Comparison of ENCODE assay signal across 16 cellular contexts in the genomic region with DNA sequence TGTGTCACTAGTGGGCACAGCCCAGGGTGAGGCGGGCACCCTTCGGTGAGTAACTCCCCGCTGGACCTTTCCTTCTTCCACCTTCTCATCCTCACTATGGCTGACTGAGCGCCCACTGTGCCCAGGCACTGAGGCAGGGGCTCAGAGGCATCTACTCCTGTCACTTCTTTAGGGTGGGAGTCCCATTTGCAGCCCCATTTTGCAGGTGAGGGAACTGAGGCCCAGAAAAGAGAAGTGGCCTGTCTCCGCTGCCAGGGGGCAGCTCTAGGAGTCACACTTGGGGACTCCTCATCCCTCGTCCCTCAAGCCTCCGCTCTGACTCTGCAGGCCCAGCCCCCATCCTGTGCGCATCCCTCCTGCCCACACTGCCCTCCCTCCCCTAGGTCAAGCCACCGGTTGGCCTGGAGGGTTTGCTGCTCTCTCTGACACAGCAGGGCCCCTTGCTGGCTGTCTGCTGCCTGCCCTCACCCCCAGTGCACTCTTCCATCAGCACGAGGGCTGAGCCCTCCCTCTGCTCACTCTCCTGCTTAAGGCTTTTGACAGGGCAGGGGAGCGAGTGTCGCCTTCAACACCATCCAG.
DNase-seq lines count a peak whose midpoint lies in the region; ATAC-seq, FAIRE-seq and TF ChIP-seq lines count a peak whose summit lies in the region.
"Had no signal": no experiment of that assay in that cellular context is flagged by ENCODE, and none has a peak within 500 bp of the region (broad histone marks: within the 10 kb centered on the region; RNA-seq: fewer than 3 reads in every experiment).

No MANE protein-coding gene starts in this region.

- intact Hi-C loops in HepG2 (cut with micrococcal nuclease; ENCODE audit: unreplicated experiment): no loop called here
- intact Hi-C loops in right lobe of liver (cut with DNase I): loop anchor here in 1 of 2 donors (5.0 kb wide), 1 partner anchor 89 kb away; no protein-coding TSS in a partner anchor

- DNase-seq in HepG2 (ENCODE audit: low spot score) (no peak), right lobe of liver (no peak), WTC11 (ENCODE audit: low spot score) (no peak), iPS-NIHi7 (ENCODE audit: extremely low spot score) (peak; percentile 44), mesothelial cell of epicardium (ENCODE audit: low spot score in 2 of 2, unreplicated experiment in 2 of 2) (no peak), dedifferentiated amniotic fluid mesenchymal stem cell (ENCODE audit: extremely low spot score) (no peak)
- DNase-seq: 8988T; Calu3; CD4-positive, alpha-beta memory T cell; DMS79 treated with DMSO at 0.1 percent for 48 hours; HFFc6 had no signal

- TF ChIP-seq POLR2A in HepG2 (IDR thresholded peaks at IDR 0.05; ENCODE audit: insufficient read depth in 1 of 2, low read depth in 2 of 2, low read length in 2 of 2) (no peak), right lobe of liver (IDR thresholded peaks at IDR 0.05) (no peak)

- H3K9me3 ChIP-seq in HepG2 (ENCODE audit: low read length) (no peaks in the 10 kb centered on the region), right lobe of liver (no peaks in the 10 kb centered on the region)
- H3K9me3 ChIP-seq: BLaER1 had no signal

- no peak for FAIRE-seq in HepG2 (lab: Jason Lieb, UNC)
- FAIRE-seq: GM12878 had no signal

- TF ChIP-seq EP300 in HepG2 (IDR thresholded peaks at IDR 0.05; ENCODE audit: low read depth in 2 of 2, low read length in 2 of 2) (no peak), HepG2 (CRISPR knock-in tag; IDR thresholded peaks at IDR 0.05; ENCODE audit: borderline replicate concordance) (no peak)

- no peak overlapping the region for H3K9ac ChIP-seq in HepG2 (ENCODE audit: insufficient read depth, low read depth, low read length)
- H3K9ac ChIP-seq: BLaER1 had no signal

- H3K36me3 ChIP-seq in HepG2 (replicated peaks in 1 of 2; ENCODE audit: control insufficient read depth in 1 of 2, insufficient read depth in 2 of 2, low read length in 2 of 2) (no peaks in the 10 kb centered on the region), right lobe of liver (no peaks in the 10 kb centered on the region)
- H3K36me3 ChIP-seq: BLaER1 had no signal

- H3K9me3 Mint-ChIP-seq in WTC11 (no peaks in the 10 kb centered on the region), mesothelial cell of epicardium (no peaks in the 10 kb centered on the region)
- H3K9me3 Mint-ChIP-seq: CD14-positive monocyte; CD4-positive, alpha-beta memory T cell; HFFc6 had no signal

- TF ChIP-seq CTCF in HepG2 (CRISPR knock-in tag; IDR thresholded peaks at IDR 0.05) (no peak), right lobe of liver (IDR thresholded peaks at IDR 0.05) (no peak), WTC11 (IDR thresholded peaks at IDR 0.05) (no peak), mesothelial cell of epicardium (IDR thresholded peaks at IDR 0.05; ENCODE audit: unreplicated experiment) (no peak)

- H4K20me1 ChIP-seq in HepG2 (ENCODE audit: insufficient read depth, low read length): no peaks in the 10 kb centered on the region
- H4K20me1 ChIP-seq: BLaER1 had no signal

- H3K4me1 ChIP-seq in HepG2 (ENCODE audit: insufficient read depth, low read length): peaks cover 6% of the 10 kb centered on the region
- H3K4me1 ChIP-seq in right lobe of liver: no peaks in the 10 kb centered on the region

- H3K27ac Mint-ChIP-seq in WTC11: no peak overlapping the region
- H3K27ac Mint-ChIP-seq in mesothelial cell of epicardium: no peak overlapping the region
- H3K27ac Mint-ChIP-seq: CD14-positive monocyte; CD4-positive, alpha-beta memory T cell; HFFc6 had no signal

- H3K27me3 ChIP-seq in HepG2 (ENCODE audit: control insufficient read depth in 1 of 2, insufficient read depth in 2 of 2, low read length in 2 of 2): peaks cover 17 to 64% of the 10 kb centered on the region in 2 experiments
- H3K27me3 ChIP-seq in right lobe of liver: no peaks in the 10 kb centered on the region
- H3K27me3 ChIP-seq: BLaER1 had no signal

- H3K4me1 Mint-ChIP-seq in WTC11: peaks cover 21% of the 10 kb centered on the region
- H3K4me1 Mint-ChIP-seq in mesothelial cell of epicardium: peaks cover 2% of the 10 kb centered on the region
- H3K4me1 Mint-ChIP-seq: CD4-positive, alpha-beta memory T cell had no signal

- H3K36me3 Mint-ChIP-seq in WTC11 (no peaks in the 10 kb centered on the region), mesothelial cell of epicardium (no peaks in the 10 kb centered on the region)
- H3K36me3 Mint-ChIP-seq: CD14-positive monocyte; CD4-positive, alpha-beta memory T cell had no signal

- WGBS in HepG2 (ENCODE audit: low lambda C conversion rate): 59% methylated on average over 12 of the region's 12 CpGs
- 87% methylated on average over 5 of the region's 12 CpGs for WGBS in right lobe of liver (ENCODE audit: insufficient coverage, low coverage, low lambda C conversion rate, missing lambda C conversion rate)

- no TSS peak for BruUV-seq in HepG2 (replicated peaks; lab: Mats Ljungman, UMichigan)

- TF ChIP-seq RAD21 in HepG2 (CRISPR knock-in tag; IDR thresholded peaks at IDR 0.05): no peak

- no peaks in the 10 kb centered on the region for H3K79me2 ChIP-seq in HepG2 (ENCODE audit: insufficient read depth, low read length)

- H3K27me3 Mint-ChIP-seq in WTC11 (ENCODE audit: low read depth) (no peaks in the 10 kb centered on the region; the same call in 1 of the 2 replicates), mesothelial cell of epicardium (ENCODE audit: low read depth) (peaks cover 20% of the 10 kb centered on the region)

- H3K27ac ChIP-seq in HepG2 (ENCODE audit: extremely low read length, insufficient read depth, low read length): no peak overlapping the region
- H3K27ac ChIP-seq in right lobe of liver: no peak overlapping the region
- H3K27ac ChIP-seq: BLaER1 had no signal

- H3K4me3 ChIP-seq in HepG2 (replicated peaks in 1 of 3; ENCODE audit: insufficient read depth in 1 of 3, low read depth in 2 of 3, low read length in 3 of 3) (no peak overlapping the region), right lobe of liver (no peak overlapping the region)
- H3K4me3 ChIP-seq: BLaER1, GM12878 had no signal

- no peak overlapping the region for H2AFZ ChIP-seq in HepG2 (ENCODE audit: low read length)

- H3K4me3 Mint-ChIP-seq in WTC11 (no peak overlapping the region), mesothelial cell of epicardium (no peak overlapping the region)
- H3K4me3 Mint-ChIP-seq: CD14-positive monocyte; CD4-positive, alpha-beta memory T cell; HFFc6 had no signal

- CTCF ChIA-PET in HepG2 (lab: Yijun Ruan, JAX; ENCODE audit: low intra/inter-chr PET ratio, low total read pairs) (no interaction called here), WTC11 (lab: Charles Lee) (interaction anchor here (0.6 to 6.3 kb wide), 6 partner anchors 37 to 133 kb away, joined by 3 to 56 read pairs (median 4); a partner anchor contains a TSS)

- POLR2A ChIA-PET in HepG2 (lab: Yijun Ruan, JAX): no interaction called here
- POLR2A ChIA-PET in WTC11 (lab: Charles Lee): no interaction called here

- no peak for ATAC-seq in HepG2
- no peak for ATAC-seq in right lobe of liver
- peak; percentile 17 for ATAC-seq in WTC11
- ATAC-seq in HG02759 (IDR thresholded peaks at IDR 0.05; ENCODE audit: unreplicated experiment): no peak
- ATAC-seq: GM12878, HCT116 had no signal

- in situ Hi-C loops in HepG2 (cut with HindIII; ENCODE audit: extremely low pct_ligation_motif_present, low pct_unique_long_range_greater_than_20kb): no loop called here

- H3K4me2 ChIP-seq in HepG2 (ENCODE audit: low read depth, low read length): no peak overlapping the region
- H3K4me2 ChIP-seq: BLaER1 had no signal

TF ChIP-seq in HepG2, 621 proteins besides CTCF, POLR2A, EP300 and RAD21:
- TF ChIP-seq ZMYM3 (CRISPR knock-in tag; IDR thresholded peaks at IDR 0.05) (0 out of 2 replicates have a peak, but pooled peaks have one; percentile 21), ZNF629 (CRISPR knock-in tag; conservative IDR thresholded peaks at IDR 0.05) (peak; percentile 68), ZNF570 (CRISPR knock-in tag; IDR thresholded peaks at IDR 0.05; ENCODE audit: borderline replicate concordance) (no peak)

TF ChIP-seq in WTC11, 78 proteins besides CTCF, POLR2A, EP300 and RAD21:
- TF ChIP-seq JUN (CRISPR knock-in tag; IDR thresholded peaks at IDR 0.05) (no peak), CBFB (CRISPR knock-in tag; IDR thresholded peaks at IDR 0.05; ENCODE audit: low read depth) (no peak), ZNF263 (CRISPR knock-in tag; IDR thresholded peaks at IDR 0.05; ENCODE audit: low read depth) (no peak)
- TF ChIP-seq, protein P1, sequence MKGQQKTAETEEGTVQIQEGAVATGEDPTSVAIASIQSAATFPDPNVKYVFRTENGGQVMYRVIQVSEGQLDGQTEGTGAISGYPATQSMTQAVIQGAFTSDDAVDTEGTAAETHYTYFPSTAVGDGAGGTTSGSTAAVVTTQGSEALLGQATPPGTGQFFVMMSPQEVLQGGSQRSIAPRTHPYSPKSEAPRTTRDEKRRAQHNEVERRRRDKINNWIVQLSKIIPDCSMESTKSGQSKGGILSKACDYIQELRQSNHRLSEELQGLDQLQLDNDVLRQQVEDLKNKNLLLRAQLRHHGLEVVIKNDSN (CRISPR knock-in tag; IDR thresholded peaks at IDR 0.05): no peak
